ENCODE assay signal across 16 cellular contexts in the genomic region with DNA sequence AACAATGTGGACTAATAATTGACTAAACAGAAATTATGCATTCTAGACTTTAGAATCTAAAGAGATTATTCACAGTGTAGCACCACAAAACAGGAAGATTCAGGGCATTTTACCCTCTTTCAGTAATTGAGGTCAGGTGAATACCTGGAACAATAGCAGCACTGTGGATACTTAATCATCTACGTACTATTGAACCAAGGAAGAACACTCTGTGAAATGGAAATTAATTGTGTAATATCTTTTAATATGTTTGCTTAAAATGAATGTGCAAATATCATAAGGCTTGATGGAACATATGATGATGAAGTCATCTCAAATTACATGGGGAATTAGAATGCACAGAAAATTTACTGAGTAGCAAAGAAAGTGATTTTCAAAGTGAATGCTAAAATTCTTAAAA.
"Had no signal": no experiment of that assay in that cellular context is flagged by ENCODE, and none has a peak within 500 bp of the region (broad histone marks: within the 10 kb centered on the region; RNA-seq: fewer than 3 reads in every experiment).

No MANE protein-coding gene starts in this region.

- ATAC-seq: esophagus mucosa; heart left ventricle; naive thymus-derived CD4-positive, alpha-beta T cell; sciatic nerve; stimulated activated memory B cell treated with anti-CD40 and anti-IgM and Interleukin-4, amounts not matched to agents 10 μg/mL and 1 μg/mL and 100 μg/mL, for 72 hours; upper lobe of right lung had no signal

- H3K9me3 ChIP-seq: heart left ventricle, spleen, testis, tibial nerve, upper lobe of right lung, vagina had no signal

- H3K27me3 ChIP-seq: heart left ventricle, testis, upper lobe of right lung, vagina had no signal

- H3K4me1 ChIP-seq: testis, upper lobe of right lung, vagina had no signal

- H3K4me3 ChIP-seq: heart left ventricle, spleen, testis, tibial nerve, upper lobe of right lung, vagina had no signal

- H3K36me3 ChIP-seq: heart left ventricle, spleen, tibial nerve, upper lobe of right lung, vagina had no signal

- DNase-seq: heart left ventricle; hippocampal formation; mesendoderm; naive thymus-derived CD4-positive, alpha-beta T cell; nephron progenitor cell; spleen; stimulated activated CD4-positive, alpha-beta T cell treated with anti-CD3 and anti-CD28 coated beads, Interleukin-15, amount 100 ng/mL, for 24 hours; stimulated activated CD4-positive, alpha-beta T cell treated with anti-CD3 and anti-CD28 coated beads, Interleukin-1b, Interleukin-23, amount 100 ng/mL, for 48 hours; stimulated activated CD4-positive, alpha-beta T cell treated with anti-CD3 and anti-CD28 coated beads, Interleukin-4, amount 100 ng/mL, for 24 hours; testis; upper lobe of right lung had no signal

- H3K27ac ChIP-seq: heart left ventricle, spleen, testis, tibial nerve, upper lobe of right lung, vagina had no signal
